14 cellular contexts compared by ENCODE assay signal in the genomic region with DNA sequence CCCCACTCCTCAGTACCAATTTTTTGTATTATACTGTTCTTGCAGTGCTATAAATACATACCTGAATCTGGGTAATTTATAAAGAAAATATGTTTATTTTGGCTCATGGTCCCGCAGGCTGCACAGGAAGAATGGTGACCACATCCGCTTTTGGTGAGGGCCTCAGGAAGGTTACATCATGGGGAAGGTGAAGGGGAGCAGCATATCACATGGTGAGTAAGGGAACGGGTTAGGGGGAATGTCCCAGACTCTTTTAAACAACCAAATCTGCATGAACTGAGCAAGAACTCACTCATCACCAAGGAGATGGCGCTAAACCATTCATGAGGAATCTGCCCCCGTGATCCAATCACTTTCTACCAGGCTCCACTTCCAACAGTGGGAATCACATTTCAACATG. TPM values are rescaled to one million over a fixed set of nuclear protein-coding genes. Genes with fewer than 3 reads are reported as not detected.
DNase-seq lines count a peak whose midpoint lies in the region; ATAC-seq, FAIRE-seq and TF ChIP-seq lines count a peak whose summit lies in the region.
"Had no signal": no experiment of that assay in that cellular context is flagged by ENCODE, and none has a peak within 500 bp of the region (broad histone marks: within the 10 kb centered on the region; RNA-seq: fewer than 3 reads in every experiment).

No MANE protein-coding gene starts in this region.

- H3K79me2 ChIP-seq in OCI-LY7 (ENCODE audit: insufficient read depth, low read depth, low read length): peaks cover 41% of the 10 kb centered on the region; the same call in 1 of the 2 replicates

- no peak for TF ChIP-seq POLR2A in breast epithelium (IDR thresholded peaks at IDR 0.05)

- H3K9me2 ChIP-seq in OCI-LY7 (ENCODE audit: insufficient read depth, low read length): no peaks in the 10 kb centered on the region

- ATAC-seq in effector memory CD8-positive, alpha-beta T cell (replicated peaks): peak; percentile 63
- ATAC-seq in HG02840 (IDR thresholded peaks at IDR 0.05; ENCODE audit: low FRiP score, unreplicated experiment): no peak

- peaks cover 45% of the 10 kb centered on the region; the same call in 1 of the 2 replicates for H3K9me3 ChIP-seq in OCI-LY7 (ENCODE audit: low read length)
- H3K9me3 ChIP-seq in breast epithelium: no peaks in the 10 kb centered on the region
- H3K9me3 ChIP-seq: SJCRH30, testis had no signal

- H3K4me3 ChIP-seq in OCI-LY7 (ENCODE audit: low read depth, low read length, poor library complexity, severe bottlenecking): no peak overlapping the region
- H3K4me3 ChIP-seq in breast epithelium: no peak overlapping the region
- H3K4me3 ChIP-seq: SJCRH30, testis had no signal

- H3K4me1 ChIP-seq in OCI-LY7 (ENCODE audit: insufficient read depth, low read length, poor library complexity, severe bottlenecking) (peaks cover 17% of the 10 kb centered on the region), breast epithelium (no peaks in the 10 kb centered on the region)
- H3K4me1 ChIP-seq: SJCRH30, testis had no signal

- peak overlapping the region in 1 of 2 donors; percentile 4 for H3K4me3 Mint-ChIP-seq in effector memory CD8-positive, alpha-beta T cell
- H3K4me3 Mint-ChIP-seq: dendritic cell treated with granulocyte-macrophage colony-stimulating factor and Interleukin-4, amounts not matched to agents 40 ng/mL and 50 ng/mL, for 4 days had no signal

- peak overlapping the region; percentile 26; the same call in 1 of the 2 replicates for H3K4me2 ChIP-seq in OCI-LY7 (ENCODE audit: low read length)

- no peak overlapping the region for H2AFZ ChIP-seq in OCI-LY7 (ENCODE audit: low read length)

- H3K4me1 Mint-ChIP-seq in effector memory CD8-positive, alpha-beta T cell (ENCODE audit: low read depth in 2 of 2): peaks cover 58 to 69% of the 10 kb centered on the region in 2 donors

- H3K27ac ChIP-seq in OCI-LY7 (ENCODE audit: low read depth, low read length, poor library complexity, severe bottlenecking) (peak overlapping the region; percentile 10), breast epithelium (no peak overlapping the region)
- H3K27ac ChIP-seq: SJCRH30, testis had no signal

- POLR2A ChIA-PET in OCI-LY7 (lab: Charles Lee): interaction anchor here (0.5 to 1.1 kb wide), 3 partner anchors 10 to 500 kb away, joined by 3 read pairs; no protein-coding TSS in a partner anchor

- H3K9me3 Mint-ChIP-seq in effector memory CD8-positive, alpha-beta T cell: no peaks in the 10 kb centered on the region

- H3K27me3 Mint-ChIP-seq in effector memory CD8-positive, alpha-beta T cell: no peaks in the 10 kb centered on the region
- H3K27me3 Mint-ChIP-seq: dendritic cell treated with granulocyte-macrophage colony-stimulating factor and Interleukin-4, amounts not matched to agents 40 ng/mL and 50 ng/mL, for 4 days had no signal

- DNase-seq in stimulated activated CD4-positive, alpha-beta T cell treated with anti-CD3 and anti-CD28 coated beads, Interleukin-1b, Interleukin-23, amount 100 ng/mL, for 48 hours: peak; percentile 9
- DNase-seq in stimulated activated CD4-positive, alpha-beta T cell treated with anti-CD3 and anti-CD28 coated beads, Interleukin-2, amount 100 ng/mL, for 48 hours: no peak
- DNase-seq in OCI-LY7 (ENCODE audit: low spot score) (peak; percentile 46), urothelium cell line (ENCODE audit: low spot score) (peak; percentile 5), NCI-H345 treated with DMSO at 0.1 percent for 48 hours (lab: John Stamatoyannopoulos, UW; ENCODE audit: unreplicated experiment) (no peak), breast epithelium (ENCODE audit: low spot score in 2 of 2) (no peak)
- no peak for DNase-seq in effector memory CD8-positive, alpha-beta T cell
- DNase-seq: hypothalamus, NCI-H2029 treated with DMSO at 0.1 percent for 48 hours, SJCRH30, testis had no signal

- no peak for FAIRE-seq in urothelium cell line (lab: Jason Lieb, UNC)
- FAIRE-seq: GM18507 had no signal

- H3K36me3 Mint-ChIP-seq in effector memory CD8-positive, alpha-beta T cell (ENCODE audit: insufficient read depth): peaks cover 52% of the 10 kb centered on the region

- H3K27ac Mint-ChIP-seq in effector memory CD8-positive, alpha-beta T cell: no peak overlapping the region
- H3K27ac Mint-ChIP-seq: dendritic cell treated with granulocyte-macrophage colony-stimulating factor and Interleukin-4, amounts not matched to agents 40 ng/mL and 50 ng/mL, for 4 days had no signal

- CTCF ChIA-PET in OCI-LY7 (lab: Charles Lee; ENCODE audit: unreplicated experiment): no interaction called here

- intact Hi-C loops in OCI-LY7 (cut with micrococcal nuclease; ENCODE audit: unreplicated experiment): no loop called here
- intact Hi-C loops in breast epithelium (cut with DNase I; ENCODE audit: low total_unique reads): no loop called here

- H4K20me1 ChIP-seq in OCI-LY7 (ENCODE audit: insufficient read depth, low read length): no peaks in the 10 kb centered on the region

- TF ChIP-seq CTCF in OCI-LY7 (conservative IDR thresholded peaks at IDR 0.05; ENCODE audit: low read length) (no peak), breast epithelium (IDR thresholded peaks at IDR 0.05) (no peak)

- BruUV-seq in OCI-LY7 (replicated peaks; lab: Mats Ljungman, UMichigan): no TSS peak

- H3K36me3 ChIP-seq in OCI-LY7 (ENCODE audit: insufficient read depth, low read length): peaks cover 58% of the 10 kb centered on the region
- H3K36me3 ChIP-seq in breast epithelium: no peaks in the 10 kb centered on the region

- H3K27me3 ChIP-seq in breast epithelium: no peaks in the 10 kb centered on the region
- H3K27me3 ChIP-seq: SJCRH30, testis had no signal

RNA-seq across cellular contexts. Expression of gene OSBPL8, which starts 40.0 kb away (rescaled TPM):
- total RNA-seq in OCI-LY7 (2014; rRNA removed; shearing (Covaris generic)): 25.0 and 34.0 TPM in 2 replicates
- total RNA-seq in OCI-LY7 (2022) (57.0 and 61.3 TPM in 2 replicates), breast epithelium (10 to 100 TPM; 77.6 to 89.1 (median 87.2) TPM)

Comparison
In these comparisons a context has a peak if more than half of its experiments do, and no peak if none do; other contexts are left out.
1. DNase-seq: peak in stimulated activated CD4-positive, alpha-beta T cell treated with anti-CD3 and anti-CD28 coated beads, Interleukin-1b, Interleukin-23, amount 100 ng/mL, for 48 hours (single experiment), OCI-LY7 (single experiment) and urothelium cell line (single experiment); none in stimulated activated CD4-positive, alpha-beta T cell treated with anti-CD3 and anti-CD28 coated beads, Interleukin-2, amount 100 ng/mL, for 48 hours (0 of 2), effector memory CD8-positive, alpha-beta T cell (0 of 3), NCI-H345 treated with DMSO at 0.1 percent for 48 hours (single experiment) and breast epithelium (0 of 2).